ENCODE assay signal across 1 cellular context in the genomic region with DNA sequence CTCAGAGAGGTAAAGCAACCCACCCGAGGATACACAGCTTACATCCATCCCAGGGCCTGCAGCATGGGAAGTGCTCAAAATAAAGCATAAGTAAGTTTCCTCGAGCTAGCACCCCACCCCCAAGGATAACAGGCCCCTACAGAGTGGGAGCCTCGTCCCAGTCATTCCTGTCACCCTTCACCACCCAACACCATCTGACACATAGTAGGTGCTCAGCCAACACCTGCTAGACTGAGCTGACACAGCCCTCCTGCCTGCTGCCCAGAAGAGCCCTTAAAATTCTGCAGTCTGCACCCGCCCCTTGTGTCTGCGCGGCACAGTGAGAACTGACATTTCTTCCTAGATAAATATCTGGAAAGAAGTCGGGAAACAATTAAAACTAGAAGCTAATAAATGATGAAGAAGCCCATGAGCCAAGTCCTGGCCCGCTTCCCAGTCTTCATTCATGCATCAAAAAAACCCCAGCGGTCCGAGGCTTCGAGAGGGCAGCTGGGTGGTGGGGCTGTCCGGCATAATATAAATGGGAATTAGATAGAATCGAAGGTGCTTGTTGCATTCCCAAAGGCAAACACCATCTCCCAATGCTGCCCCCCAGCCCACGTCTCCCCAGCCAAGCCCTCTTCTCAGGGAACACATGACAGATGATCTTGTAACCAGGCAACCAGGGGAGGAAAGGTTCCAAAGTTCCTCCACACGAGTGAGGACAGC.
TF ChIP-seq lines count a peak whose summit lies in the region.

No MANE protein-coding gene starts in this region.

TF ChIP-seq in HepG2, 621 proteins besides CTCF, POLR2A, EP300 and RAD21 (continued from another document):
- TF ChIP-seq, protein P1, sequence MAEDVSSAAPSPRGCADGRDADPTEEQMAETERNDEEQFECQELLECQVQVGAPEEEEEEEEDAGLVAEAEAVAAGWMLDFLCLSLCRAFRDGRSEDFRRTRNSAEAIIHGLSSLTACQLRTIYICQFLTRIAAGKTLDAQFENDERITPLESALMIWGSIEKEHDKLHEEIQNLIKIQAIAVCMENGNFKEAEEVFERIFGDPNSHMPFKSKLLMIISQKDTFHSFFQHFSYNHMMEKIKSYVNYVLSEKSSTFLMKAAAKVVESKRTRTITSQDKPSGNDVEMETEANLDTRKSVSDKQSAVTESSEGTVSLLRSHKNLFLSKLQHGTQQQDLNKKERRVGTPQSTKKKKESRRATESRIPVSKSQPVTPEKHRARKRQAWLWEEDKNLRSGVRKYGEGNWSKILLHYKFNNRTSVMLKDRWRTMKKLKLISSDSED (CRISPR knock-in tag; IDR thresholded peaks at IDR 0.05), result no peak
- TF ChIP-seq ETV5 (CRISPR knock-in tag; IDR thresholded peaks at IDR 0.05; ENCODE audit: borderline replicate concordance), result no peak
- no peak for TF ChIP-seq ZNF616 (CRISPR knock-in tag; IDR thresholded peaks at IDR 0.05; ENCODE audit: low read depth)
